ENCODE assay signal across 12 cellular contexts in the genomic region with DNA sequence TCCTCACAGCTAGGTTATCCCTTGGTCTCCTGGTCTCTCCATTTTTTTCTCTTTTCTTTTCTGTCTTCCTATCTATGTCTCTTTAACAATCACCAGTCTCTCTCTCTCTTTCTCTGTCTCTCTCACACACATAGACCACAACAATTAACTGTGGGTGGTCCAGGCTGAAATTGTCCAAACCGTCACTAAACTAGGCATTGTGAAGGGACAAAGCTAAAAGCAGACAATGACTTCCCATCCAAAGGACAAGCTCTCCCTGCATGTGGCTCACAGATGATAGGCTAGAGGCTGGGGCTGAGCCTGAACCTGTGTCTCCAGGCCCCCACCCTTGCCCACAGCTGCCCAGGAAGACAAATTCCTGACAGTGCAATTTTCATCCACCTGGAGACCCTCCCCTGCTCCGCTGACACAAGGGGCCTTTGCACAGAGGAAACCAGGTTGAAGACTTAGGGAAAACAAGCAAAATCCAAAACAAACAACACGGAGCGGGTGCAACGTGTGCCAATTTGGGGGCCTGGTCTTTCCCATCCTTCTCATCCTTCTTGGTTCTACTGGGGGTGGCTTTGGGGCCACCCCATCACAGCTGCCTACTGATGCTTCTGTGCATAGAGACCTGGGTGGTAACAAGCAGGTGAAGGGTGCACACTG.
"Had no signal": no experiment of that assay in that cellular context is flagged by ENCODE, and none has a peak within 500 bp of the region (broad histone marks: within the 10 kb centered on the region; RNA-seq: fewer than 3 reads in every experiment).

No MANE protein-coding gene starts in this region.

- H3K27me3 Mint-ChIP-seq: activated naive CD4-positive, alpha-beta T cell treated with anti-CD3 and anti-CD28 coated beads, Interleukin-2, amount 50 U/mL, for 24 hours had no signal

- H3K9me3 ChIP-seq: body of pancreas, left ventricle myocardium inferior, ovary, tibial nerve had no signal

- H3K36me3 Mint-ChIP-seq: activated naive CD4-positive, alpha-beta T cell treated with anti-CD3 and anti-CD28 coated beads, Interleukin-2, amount 50 U/mL, for 24 hours had no signal

- H3K9me3 Mint-ChIP-seq: activated naive CD4-positive, alpha-beta T cell treated with anti-CD3 and anti-CD28 coated beads, Interleukin-2, amount 50 U/mL, for 24 hours; nephron progenitor cell had no signal

- ATAC-seq: body of pancreas, foreskin keratinocyte had no signal

- H3K27ac ChIP-seq: body of pancreas, foreskin keratinocyte, left ventricle myocardium inferior, ovary had no signal

- H3K4me3 Mint-ChIP-seq: activated naive CD4-positive, alpha-beta T cell treated with anti-CD3 and anti-CD28 coated beads, Interleukin-2, amount 50 U/mL, for 24 hours; nephron progenitor cell had no signal

- H3K4me3 ChIP-seq: body of pancreas, left ventricle myocardium inferior, ovary, tibial nerve had no signal

- H3K27me3 ChIP-seq: body of pancreas, foreskin keratinocyte, ovary, tibial nerve had no signal

- DNase-seq: activated CD4-positive, CD25-positive, alpha-beta regulatory T cell treated with anti-CD3 and anti-CD28 coated beads, Interleukin-2, amount 50 U/mL, for 72 hours; activated effector memory CD4-positive, alpha-beta T cell treated with Interleukin-2 at 50 U/mL for 16 hours; activated T-cell treated with anti-CD3 and anti-CD28 coated beads, Interleukin-2, amount 50 U/mL, for 1 hour; body of pancreas; cerebellar nuclear complex; foreskin keratinocyte; left ventricle myocardium inferior; mesenchymal stem cell; nephron progenitor cell; ovary had no signal

- H3K36me3 ChIP-seq: left ventricle myocardium inferior, ovary, tibial nerve had no signal

- H3K4me1 ChIP-seq: body of pancreas, foreskin keratinocyte, left ventricle myocardium inferior had no signal

- H3K27ac Mint-ChIP-seq: nephron progenitor cell had no signal
